12 cellular contexts compared by ENCODE assay signal in genomic region chr5:38445374-38446028, GRCh38.
DNase-seq lines count a peak whose midpoint lies in the region; ATAC-seq and TF ChIP-seq lines count a peak whose summit lies in the region.
"Had no signal": no experiment of that assay in that cellular context is flagged by ENCODE, and none has a peak within 500 bp of the region (broad histone marks: within the 10 kb centered on the region; RNA-seq: fewer than 3 reads in every experiment).

No MANE protein-coding gene starts in this region.

- no peak overlapping the region for H3K14ac ChIP-seq in mesenchymal stem cell (ENCODE audit: low read length in 2 of 2)

- ATAC-seq in upper lobe of right lung = peak; percentile 6
- ATAC-seq: activated naive CD4-positive, alpha-beta T cell treated with anti-CD3 and anti-CD28 coated beads, Interleukin-2, amount 50 U/mL, for 72 hours had no signal

- DNase-seq in NCI-H524 (lab: John Stamatoyannopoulos, UW) (peak; percentile 50 to 66), NCI-H524 treated with DMSO at 0.1 percent for 48 hours (lab: John Stamatoyannopoulos, UW) (no peak), cardiac fibroblast (ENCODE audit: low read depth in 2 of 2) (peak; percentile 38 to 62), mesenchymal stem cell (no peak), upper lobe of right lung (peak; percentile 76), NOMO-1 treated with dmso at 0.1 percent for 144 hours (lab: John Stamatoyannopoulos, UW; ENCODE audit: unreplicated experiment) (no peak)
- DNase-seq in stimulated activated CD4-positive, alpha-beta T cell treated with anti-CD3 and anti-CD28 coated beads, Interleukin-2, amount 100 ng/mL, for 48 hours = no peak
- no peak for DNase-seq in stimulated activated CD4-positive, alpha-beta T cell treated with anti-CD3 and anti-CD28 coated beads, Interleukin-4, amount 100 ng/mL, for 4 hours
- DNase-seq: ACHN; effector memory CD4-positive, alpha-beta T cell; NCI-H446 had no signal

- TF ChIP-seq CTCF in cardiac fibroblast (IDR thresholded peaks at IDR 0.05; ENCODE audit: low read depth, low read length) (no peak), upper lobe of right lung (IDR thresholded peaks at IDR 0.05) (no peak)

- peak overlapping the region; percentile 54 for H2BK5ac ChIP-seq in mesenchymal stem cell (ENCODE audit: low read depth, low read length, poor library complexity, severe bottlenecking)

- H3K27me3 ChIP-seq in mesenchymal stem cell (ENCODE audit: control insufficient read depth in 1 of 2, insufficient read depth in 1 of 2, low read length in 2 of 2) = peaks cover 0 to 4% of the 10 kb centered on the region in 2 experiments
- peaks cover 5% of the 10 kb centered on the region for H3K27me3 ChIP-seq in upper lobe of right lung

- peaks cover 0 to 6% of the 10 kb centered on the region in 2 experiments for H3K36me3 ChIP-seq in mesenchymal stem cell (ENCODE audit: control insufficient read depth in 1 of 2, insufficient read depth in 2 of 2, low read depth in 1 of 2, low read length in 2 of 2)
- H3K36me3 ChIP-seq in upper lobe of right lung = no peaks in the 10 kb centered on the region

- no peaks in the 10 kb centered on the region for H3K79me1 ChIP-seq in mesenchymal stem cell (replicated peaks; ENCODE audit: low read length, poor library complexity, severe bottlenecking)

- no peak overlapping the region for H3K23ac ChIP-seq in mesenchymal stem cell (ENCODE audit: low read length in 2 of 2)

- WGBS in mesenchymal stem cell = 90% methylated on average over 24 of the region's 24 CpGs

- peak overlapping the region in 1 of 2 experiments; percentile 37 for H2BK12ac ChIP-seq in mesenchymal stem cell (ENCODE audit: low read length in 2 of 2)

- H3K4ac ChIP-seq in mesenchymal stem cell (ENCODE audit: low read depth in 1 of 2, low read length in 2 of 2) = peak overlapping the region in 1 of 2 experiments; percentile 13

- H3K4me2 ChIP-seq in mesenchymal stem cell (ENCODE audit: low read length, poor library complexity, severe bottlenecking) = no peak overlapping the region

- H4K8ac ChIP-seq in mesenchymal stem cell (ENCODE audit: low read length) = peak overlapping the region; percentile 30

- H3K4me3 ChIP-seq in cardiac fibroblast (replicated peaks in 1 of 2; ENCODE audit: low read depth in 2 of 2, low read length in 2 of 2) (peak overlapping the region; percentile 22 to 64), mesenchymal stem cell (ENCODE audit: insufficient read depth in 1 of 2, low read depth in 1 of 2, low read length in 2 of 2) (peak overlapping the region in 1 of 2 experiments; percentile 80), upper lobe of right lung (peak overlapping the region; percentile 12)

- no peak overlapping the region for H2BK120ac ChIP-seq in mesenchymal stem cell (ENCODE audit: low read depth, low read length)

- H3K18ac ChIP-seq in mesenchymal stem cell (ENCODE audit: low read depth in 1 of 2, low read length in 2 of 2) = peak overlapping the region in 1 of 2 experiments; percentile 22

- peak overlapping the region; percentile 78 for H4K91ac ChIP-seq in mesenchymal stem cell (ENCODE audit: low read length)

- H3K9me3 ChIP-seq in mesenchymal stem cell (ENCODE audit: control insufficient read depth, low read length) (no peaks in the 10 kb centered on the region), upper lobe of right lung (no peaks in the 10 kb centered on the region)

- H3K27ac ChIP-seq in mesenchymal stem cell (ENCODE audit: low read length, poor library complexity, severe bottlenecking) (no peak overlapping the region), upper lobe of right lung (no peak overlapping the region)

- H3K4me1 ChIP-seq in mesenchymal stem cell (ENCODE audit: control insufficient read depth, insufficient read depth, low read depth, low read length) = peaks cover 5% of the 10 kb centered on the region
- H3K4me1 ChIP-seq in upper lobe of right lung = no peaks in the 10 kb centered on the region

- intact Hi-C loops in upper lobe of right lung (cut with DNase I) = no loop called here

- peak overlapping the region; percentile 67 for H2BK15ac ChIP-seq in mesenchymal stem cell (ENCODE audit: low read depth, poor library complexity, severe bottlenecking)

- no peak overlapping the region for H2AFZ ChIP-seq in mesenchymal stem cell (ENCODE audit: low read depth, low read length)

- H2AK5ac ChIP-seq in mesenchymal stem cell (ENCODE audit: low read length, severe bottlenecking) = no peak overlapping the region

- H3K9ac ChIP-seq in mesenchymal stem cell (ENCODE audit: low read length) = peak overlapping the region; percentile 85

Comparison
In these comparisons a context has a peak if more than half of its experiments do, and no peak if none do; other contexts are left out.
1. DNase-seq: peak in NCI-H524 (2 of 2), cardiac fibroblast (2 of 2) and upper lobe of right lung (single experiment); none in NCI-H524 treated with DMSO at 0.1 percent for 48 hours (single experiment), mesenchymal stem cell (single experiment), stimulated activated CD4-positive, alpha-beta T cell treated with anti-CD3 and anti-CD28 coated beads, Interleukin-2, amount 100 ng/mL, for 48 hours (0 of 2), NOMO-1 treated with dmso at 0.1 percent for 144 hours (single experiment) and stimulated activated CD4-positive, alpha-beta T cell treated with anti-CD3 and anti-CD28 coated beads, Interleukin-4, amount 100 ng/mL, for 4 hours (0 of 2).